ENCODE assay signal across 17 cellular contexts in the genomic region with DNA sequence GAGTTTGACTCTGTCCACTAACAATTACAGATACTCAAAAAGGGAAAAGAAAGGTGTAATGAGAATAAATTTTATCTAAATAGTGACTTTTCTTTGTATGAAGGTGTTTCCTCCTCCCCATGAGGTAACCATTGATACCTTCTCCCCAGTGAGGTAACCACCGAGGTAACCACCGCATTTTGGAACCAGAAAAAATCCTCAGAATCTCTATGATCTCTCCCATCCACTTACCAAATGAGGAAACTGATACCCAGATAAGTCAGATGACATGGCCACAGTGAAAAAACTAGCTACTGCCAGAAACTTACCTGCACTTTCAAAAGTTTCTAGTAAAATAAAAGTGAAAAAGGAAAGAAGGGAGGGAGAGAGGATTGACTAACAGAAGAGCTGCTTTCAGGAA.
"Had no signal": no experiment of that assay in that cellular context is flagged by ENCODE, and none has a peak within 500 bp of the region (broad histone marks: within the 10 kb centered on the region; RNA-seq: fewer than 3 reads in every experiment).

No MANE protein-coding gene starts in this region.

- DNase-seq: activated CD4-positive, alpha-beta memory T cell treated with anti-CD3 and anti-CD28 coated beads, Interleukin-2, amount 10 ng/mL, durations not matched to agents 7 days and 5 days; activated gamma-delta T cell; central memory CD4-positive, alpha-beta T cell; dermis blood vessel endothelial cell; effector CD8-positive, alpha-beta T cell; hippocampal formation; left ventricle myocardium inferior; natural killer cell; small intestine; stimulated activated CD8-positive, alpha-beta memory T cell treated with anti-CD3 and anti-CD28 coated beads, Interleukin-4, amount 100 ng/mL, for 48 hours; stimulated activated naive CD4-positive, alpha-beta T cell; substantia nigra; T-helper 9 cell; tibial artery had no signal

- H3K4me1 Mint-ChIP-seq: natural killer cell had no signal

- H3K36me3 ChIP-seq: left ventricle myocardium inferior, tibial artery had no signal

- H3K27ac Mint-ChIP-seq: activated CD4-positive, alpha-beta memory T cell treated with anti-CD3 and anti-CD28 coated beads, Interleukin-2, amount 10 ng/mL, durations not matched to agents 7 days and 5 days; mesothelial cell of epicardium; natural killer cell; WTC11 had no signal

- H3K27ac ChIP-seq: left ventricle myocardium inferior, tibial artery had no signal

- H3K9me3 ChIP-seq: left ventricle myocardium inferior, tibial artery had no signal

- H3K9me3 Mint-ChIP-seq: mesothelial cell of epicardium, natural killer cell had no signal

- H3K4me3 Mint-ChIP-seq: activated CD4-positive, alpha-beta memory T cell treated with anti-CD3 and anti-CD28 coated beads, Interleukin-2, amount 10 ng/mL, durations not matched to agents 7 days and 5 days; mesothelial cell of epicardium; natural killer cell; WTC11 had no signal

- H3K4me1 ChIP-seq: left ventricle myocardium inferior had no signal

- H3K4me3 ChIP-seq: left ventricle myocardium inferior, tibial artery had no signal

- H3K36me3 Mint-ChIP-seq: mesothelial cell of epicardium, natural killer cell had no signal

- H3K27me3 ChIP-seq: tibial artery had no signal

- ATAC-seq: natural killer cell, sciatic nerve, WTC11 had no signal
